ENCODE assay signal across 7 cellular contexts in the genomic region with DNA sequence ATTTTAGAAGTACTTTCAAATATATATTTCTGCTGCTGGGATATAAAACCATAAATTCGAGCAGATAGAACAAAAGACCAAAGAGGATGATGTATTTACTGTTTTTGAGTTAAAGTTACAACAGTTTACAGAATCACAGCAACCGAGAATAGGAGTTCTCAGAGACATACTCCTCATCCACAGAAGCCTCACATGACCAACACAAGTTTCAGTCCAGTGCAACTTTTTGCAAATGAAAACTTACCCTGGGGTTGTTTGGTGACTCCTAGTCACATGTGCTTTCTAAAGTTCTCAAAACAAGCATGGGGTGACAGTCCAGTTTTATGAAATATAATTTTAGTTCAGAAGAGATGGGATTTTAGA.
DNase-seq lines count a peak whose midpoint lies in the region; ATAC-seq, FAIRE-seq and TF ChIP-seq lines count a peak whose summit lies in the region.

No MANE protein-coding gene starts in this region.

- TF ChIP-seq POLR2A in endothelial cell of umbilical vein (IDR thresholded peaks at IDR 0.05; ENCODE audit: low read depth, low read length): no peak

- H3K9ac ChIP-seq in HUES48 (ENCODE audit: low read depth, low read length): no peak overlapping the region
- peak overlapping the region; percentile 6 for H3K9ac ChIP-seq in endothelial cell of umbilical vein (replicated peaks; ENCODE audit: extremely low read depth, insufficient read depth, low read length)

- intact Hi-C loops in endothelial cell of umbilical vein (cut with micrococcal nuclease): loop anchor here (2.0 to 5.0 kb wide), 2 partner anchors 82 to 141 kb away; no protein-coding TSS in a partner anchor

- POLR2A ChIA-PET in endothelial cell of umbilical vein (lab: Charles Lee): no interaction called here

- no TSS peak for BruUV-seq in endothelial cell of umbilical vein (replicated peaks; lab: Mats Ljungman, UMichigan)

- H3K27me3 ChIP-seq in HUES48 (ENCODE audit: control insufficient read depth, insufficient read depth, low read length): no peaks in the 10 kb centered on the region
- no peaks in the 10 kb centered on the region for H3K27me3 ChIP-seq in endothelial cell of umbilical vein (ENCODE audit: control insufficient read depth in 2 of 2, insufficient read depth in 2 of 2, low read length in 2 of 2)

- DNase-seq in endothelial cell of umbilical vein (ENCODE audit: low read depth, low spot score): no peak
- peak; percentile 3 for DNase-seq in stimulated activated naive CD8-positive, alpha-beta T cell treated with anti-CD3 and anti-CD28 coated beads, Interleukin-15, Interleukin-2, amounts not matched to agents 100 U/mL and 50 U/mL, for 24 hours
- no peak for DNase-seq in hippocampal formation (lab: John Stamatoyannopoulos, UW)
- no peak for DNase-seq in DMS 273 (lab: John Stamatoyannopoulos, UW; ENCODE audit: unreplicated experiment)

- no peak for FAIRE-seq in endothelial cell of umbilical vein (lab: Jason Lieb, UNC)

- H2AFZ ChIP-seq in endothelial cell of umbilical vein (ENCODE audit: low read depth, low read length): no peak overlapping the region

- no peaks in the 10 kb centered on the region for H3K9me1 ChIP-seq in endothelial cell of umbilical vein (replicated peaks; ENCODE audit: control insufficient read depth, extremely low read depth, insufficient read depth, low read length)

- H4K20me1 ChIP-seq in endothelial cell of umbilical vein (replicated peaks; ENCODE audit: control insufficient read depth, extremely low read depth, insufficient read depth, low read length): no peaks in the 10 kb centered on the region

- dilution Hi-C loops in endothelial cell of umbilical vein (cut with MboI; ENCODE audit: extremely low pct_ligation_motif_present, low sequenced_read_pairs): no loop called here

- peaks cover 19% of the 10 kb centered on the region for H3K4me1 ChIP-seq in HUES48 (ENCODE audit: control insufficient read depth, insufficient read depth, low read length)
- peaks cover 49% of the 10 kb centered on the region for H3K4me1 ChIP-seq in endothelial cell of umbilical vein (ENCODE audit: control insufficient read depth, extremely low read depth, insufficient read depth, low read length)

- H3K4me3 ChIP-seq in HUES48 (ENCODE audit: low read depth, low read length): peak overlapping the region; percentile 36; the same call in 1 of the 2 replicates
- peak overlapping the region in 1 of 3 experiments; percentile 0 for H3K4me3 ChIP-seq in endothelial cell of umbilical vein (replicated peaks in 1 of 3; ENCODE audit: insufficient read depth in 1 of 3, low read depth in 1 of 3, low read length in 3 of 3)

- ATAC-seq in GM19463 (IDR thresholded peaks at IDR 0.05; ENCODE audit: unreplicated experiment) (peak; percentile 39), GM18502 (IDR thresholded peaks at IDR 0.05; ENCODE audit: poor library complexity, unreplicated experiment) (no peak)
- peak; percentile 33 for ATAC-seq in stimulated activated naive CD8-positive, alpha-beta T cell treated with anti-CD3 and anti-CD28 coated beads, Interleukin-15, Interleukin-2, amounts not matched to agents 100 U/mL and 50 U/mL, for 24 hours

- H3K79me2 ChIP-seq in endothelial cell of umbilical vein (ENCODE audit: control insufficient read depth, insufficient read depth, low read length): peaks cover 64% of the 10 kb centered on the region

- H3K9me3 ChIP-seq in HUES48 (ENCODE audit: control insufficient read depth, insufficient read depth, low read length) (no peaks in the 10 kb centered on the region), endothelial cell of umbilical vein (replicated peaks; ENCODE audit: control insufficient read depth, insufficient read depth, low read length) (no peaks in the 10 kb centered on the region)

- H3K36me3 ChIP-seq in HUES48 (ENCODE audit: control insufficient read depth, insufficient read depth, low read length): no peaks in the 10 kb centered on the region
- no peaks in the 10 kb centered on the region for H3K36me3 ChIP-seq in endothelial cell of umbilical vein (ENCODE audit: control insufficient read depth in 2 of 2, extremely low read depth in 1 of 2, insufficient read depth in 2 of 2, low read length in 2 of 2)

- H3K27ac ChIP-seq in HUES48 (ENCODE audit: low read depth, low read length): peak overlapping the region; percentile 47
- H3K27ac ChIP-seq in endothelial cell of umbilical vein (ENCODE audit: insufficient read depth, low read depth, low read length): peak overlapping the region; percentile 39

- TF ChIP-seq CTCF in endothelial cell of umbilical vein (IDR thresholded peaks at IDR 0.05; ENCODE audit: extremely low read depth in 1 of 2, insufficient read depth in 1 of 2, low read depth in 1 of 2, low read length in 2 of 2): no peak

- CTCF ChIA-PET in endothelial cell of umbilical vein (lab: Charles Lee): interaction anchor here (0.5 to 1.5 kb wide), 6 partner anchors 10 to 399 kb away, joined by 3 to 6 read pairs (median 3); no protein-coding TSS in a partner anchor

- peak overlapping the region; percentile 54 for H3K4me2 ChIP-seq in endothelial cell of umbilical vein (ENCODE audit: insufficient read depth, low read length)

TF ChIP-seq in endothelial cell of umbilical vein, 7 proteins besides CTCF, POLR2A, EP300 and RAD21:
- TF ChIP-seq EZH2 (IDR thresholded peaks at IDR 0.05; ENCODE audit: borderline replicate concordance, low read depth, low read length, severe bottlenecking): no peak
- no peak for TF ChIP-seq GATA2 (IDR thresholded peaks at IDR 0.05; ENCODE audit: insufficient read depth, insufficient read length, low read depth, low read length)
- TF ChIP-seq, protein P1, sequence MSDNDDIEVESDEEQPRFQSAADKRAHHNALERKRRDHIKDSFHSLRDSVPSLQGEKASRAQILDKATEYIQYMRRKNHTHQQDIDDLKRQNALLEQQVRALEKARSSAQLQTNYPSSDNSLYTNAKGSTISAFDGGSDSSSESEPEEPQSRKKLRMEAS (IDR thresholded peaks at IDR 0.05; ENCODE audit: insufficient read depth, insufficient read length): peak; percentile 8
- no peak for TF ChIP-seq FOS (IDR thresholded peaks at IDR 0.05; ENCODE audit: borderline replicate concordance, insufficient read depth, low read length)
